8 cellular contexts compared by ENCODE assay signal in the genomic region with DNA sequence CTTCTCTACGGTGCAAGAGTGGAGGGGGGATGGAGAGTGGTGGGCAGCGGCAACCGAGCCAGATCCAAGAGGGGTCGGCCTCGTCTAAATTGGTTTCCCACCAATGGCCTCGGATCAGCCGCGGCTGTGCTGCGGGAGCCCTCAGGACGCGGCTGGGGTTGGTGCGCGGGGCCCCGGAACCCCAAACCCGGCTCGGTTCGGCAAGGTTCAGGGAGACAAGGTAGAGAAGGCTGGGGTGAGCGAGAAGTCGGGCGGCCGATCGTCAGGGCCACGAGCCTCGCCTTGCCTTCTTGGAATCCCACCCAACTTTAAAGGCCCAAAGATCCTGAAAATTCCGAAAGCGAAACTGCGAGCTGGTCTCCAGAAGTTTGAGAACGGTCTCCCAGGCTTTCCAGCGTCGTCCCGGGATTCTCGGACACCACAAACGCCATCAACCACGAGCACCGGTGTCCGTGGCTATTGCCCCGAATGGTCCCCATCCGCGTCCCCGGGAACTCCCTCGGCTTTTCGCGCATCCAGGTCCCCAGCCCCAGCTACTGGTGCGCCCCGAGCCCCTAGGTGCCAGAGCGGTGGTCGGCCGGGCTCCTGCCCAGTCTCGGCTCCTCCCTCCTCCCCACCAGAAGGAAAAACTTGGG. TPM values are rescaled to one million over a fixed set of nuclear protein-coding genes. Genes with fewer than 3 reads are reported as not detected.
A peak's percentile ranks its signal among the peaks of the same experiment; 100 is the strongest.
DNase-seq lines count a peak whose midpoint lies in the region; FAIRE-seq and TF ChIP-seq lines count a peak whose summit lies in the region.

No MANE protein-coding gene starts in this region.

- peaks cover 62% of the 10 kb centered on the region for H3K27me3 ChIP-seq in iPS-20b (ENCODE audit: insufficient read depth, low read length)
- peaks cover 2 to 7% of the 10 kb centered on the region in 2 donors for H3K27me3 ChIP-seq in small intestine (ENCODE audit: control insufficient read depth in 2 of 2, insufficient read depth in 2 of 2, low read length in 2 of 2)

- POLR2A ChIA-PET in HEK293 (lab: Yijun Ruan, JAX), result no interaction called here

- H3K27ac ChIP-seq in HEK293 (ENCODE audit: extremely low read depth, low read depth, low read length), result peak overlapping the region; percentile 74; the same call in 1 of the 2 replicates
- peak overlapping the region; percentile 79 for H3K27ac ChIP-seq in adipose tissue (ENCODE audit: low read depth, low read length)
- no peak overlapping the region for H3K27ac ChIP-seq in iPS-20b (ENCODE audit: low read length)
- peak overlapping the region in 1 of 2 donors; percentile 81 for H3K27ac ChIP-seq in small intestine (ENCODE audit: low read depth in 1 of 2, low read length in 1 of 2)

- H3K4me3 ChIP-seq in HEK293 (ENCODE audit: low read depth, low read length), result no peak overlapping the region
- peak overlapping the region; percentile 74 for H3K4me3 ChIP-seq in iPS-20b (ENCODE audit: low read length)
- H3K4me3 ChIP-seq in small intestine (ENCODE audit: low read depth in 1 of 2, low read length in 2 of 2), result peak overlapping the region; percentile 34 to 40

- CTCF ChIA-PET in HEK293 (lab: Yijun Ruan, JAX), result interaction anchor here (0.6 to 1.9 kb wide), 2 partner anchors 146 to 149 kb away, joined by 3 to 4 read pairs; no protein-coding TSS in a partner anchor

- no peak for FAIRE-seq in small intestine (lab: Jason Lieb, UNC)
- no peak for FAIRE-seq in GM19239 (lab: Jason Lieb, UNC)

- peak overlapping the region; percentile 39; the same call in 1 of the 2 replicates for H3K9ac ChIP-seq in iPS-20b (ENCODE audit: low read depth, low read length)

- 9 to 23% (median 13%) methylated on average over 48 to 49 of the region's 49 CpGs for WGBS in adipose tissue, 3 donors
- 17 to 22% (median 20%) methylated on average over 48 to 49 of the region's 49 CpGs for WGBS in small intestine, 3 donors

- H3K36me3 ChIP-seq in HEK293 (ENCODE audit: control insufficient read depth in 2 of 2, insufficient read depth in 1 of 2, low read length in 2 of 2), result peaks cover 0 to 3% of the 10 kb centered on the region in 2 experiments; a peak in 1 of 3 replicates
- no peaks in the 10 kb centered on the region for H3K36me3 ChIP-seq in iPS-20b (ENCODE audit: insufficient read depth, low read depth, low read length)
- H3K36me3 ChIP-seq in small intestine (ENCODE audit: control insufficient read depth in 2 of 2, insufficient read depth in 2 of 2, low read length in 2 of 2), result no peaks in the 10 kb centered on the region

- DNase-seq in small intestine (no peak), GM19239 (ENCODE audit: insufficient read length, low spot score) (no peak), kidney glomerular epithelial cell (lab: John Stamatoyannopoulos, UW) (no peak), NCI-H82 treated with DMSO at 0.1 percent for 48 hours (lab: John Stamatoyannopoulos, UW; ENCODE audit: unreplicated experiment) (no peak), AG20443 (ENCODE audit: low spot score) (no peak)

- H3K9me3 ChIP-seq in HEK293 (ENCODE audit: control insufficient read depth, insufficient read depth, low read depth, low read length), result no peaks in the 10 kb centered on the region
- H3K9me3 ChIP-seq in iPS-20b (ENCODE audit: insufficient read depth, low read depth, low read length), result no peaks in the 10 kb centered on the region; the same call in 1 of the 2 replicates
- H3K9me3 ChIP-seq in small intestine (ENCODE audit: control insufficient read depth, low read depth), result no peaks in the 10 kb centered on the region

- TF ChIP-seq CTCF in HEK293 (tag by site-specific recombination; IDR thresholded peaks at IDR 0.05), result no peak

- H3K4me1 ChIP-seq in HEK293 (ENCODE audit: control insufficient read depth, insufficient read depth, low read length) (peaks cover 11% of the 10 kb centered on the region), iPS-20b (ENCODE audit: insufficient read depth, low read length) (peaks cover 8% of the 10 kb centered on the region; the same call in 1 of the 2 replicates), small intestine (ENCODE audit: control insufficient read depth in 2 of 2, insufficient read depth in 1 of 2, low read depth in 1 of 2, low read length in 1 of 2) (peaks cover 0 to 6% of the 10 kb centered on the region in 2 donors)

TF ChIP-seq in HEK293, 187 proteins besides CTCF, POLR2A, EP300 and RAD21:
- TF ChIP-seq ZNF610 (tag by site-specific recombination; IDR thresholded peaks at IDR 0.05; ENCODE audit: borderline replicate concordance), result no peak
- no peak for TF ChIP-seq ZNF658 (tag by site-specific recombination; IDR thresholded peaks at IDR 0.05)
- TF ChIP-seq ZNF202 (tag by site-specific recombination; IDR thresholded peaks at IDR 0.05; ENCODE audit: borderline replicate concordance), result peak; percentile 78

RNA-seq across cellular contexts. Expression of a gene that starts 3.3 kb away (rescaled TPM):
- polyA plus RNA-seq in adipose tissue (1 to 10 TPM in 2 of 3 donors, under 1 TPM in 1; 0.67 to 2.2 (median 1.4) TPM), small intestine (1 to 10 TPM in 1 of 3 donors, under 1 TPM in 2; 0.45 to 1.6 (median 0.97) TPM)
